In the genomic region with DNA sequence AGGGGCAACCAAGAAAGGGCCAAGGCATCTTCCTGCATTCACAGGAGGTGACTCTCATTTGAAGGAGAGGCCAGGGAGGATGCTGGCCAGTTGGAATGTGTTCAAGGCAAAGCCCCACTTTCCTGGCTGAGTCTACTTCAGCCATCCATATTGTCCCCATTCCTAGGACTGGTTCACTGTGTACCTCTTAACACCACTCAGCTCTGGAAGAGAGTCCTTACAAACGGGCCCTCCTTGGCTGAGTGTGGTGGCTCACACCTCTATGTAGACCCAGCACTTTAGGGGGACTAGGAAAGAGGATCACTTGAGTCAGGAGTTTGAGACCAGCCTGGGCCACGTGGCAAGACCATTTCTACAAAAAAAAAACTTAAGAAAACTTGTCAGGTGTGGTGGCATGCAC, we compare ENCODE assay signal across 21 cellular contexts. TPM values are rescaled to one million over a fixed set of nuclear protein-coding genes. Genes with fewer than 3 reads are reported as not detected.
DNase-seq lines count a peak whose midpoint lies in the region; ATAC-seq and TF ChIP-seq lines count a peak whose summit lies in the region.
"Had no signal": no experiment of that assay in that cellular context is flagged by ENCODE, and none has a peak within 500 bp of the region (broad histone marks: within the 10 kb centered on the region; RNA-seq: fewer than 3 reads in every experiment).

No MANE protein-coding gene starts in this region.

- TF ChIP-seq CTCF in CD8-positive, alpha-beta T cell (IDR thresholded peaks at IDR 0.05), result no peak
- TF ChIP-seq CTCF in left lung (IDR thresholded peaks at IDR 0.05), result no peak
- no peak for TF ChIP-seq CTCF in omental fat pad (IDR thresholded peaks at IDR 0.05)
- TF ChIP-seq CTCF in mammary epithelial cell (conservative IDR thresholded peaks at IDR 0.05 in 1 of 2, IDR thresholded peaks at IDR 0.05 in 1 of 2; ENCODE audit: extremely low read depth in 1 of 2, insufficient read depth in 1 of 2, low read depth in 1 of 2, low read length in 2 of 2), result no peak

- peaks cover 42% of the 10 kb centered on the region for H3K36me3 Mint-ChIP-seq in CD8-positive, alpha-beta T cell

- H3K4me1 Mint-ChIP-seq in CD8-positive, alpha-beta T cell (ENCODE audit: low read depth), result no peaks in the 10 kb centered on the region
- H3K4me1 Mint-ChIP-seq: CD14-positive monocyte had no signal

- no peak overlapping the region for H2BK120ac ChIP-seq in neuronal stem cell (ENCODE audit: low read depth, low read length)

- no peaks in the 10 kb centered on the region for H3K79me1 ChIP-seq in neuronal stem cell (ENCODE audit: low read depth, low read length)

- H2BK15ac ChIP-seq in neuronal stem cell (ENCODE audit: low read length), result no peak overlapping the region

- CTCF ChIA-PET in CD8-positive, alpha-beta T cell (lab: Charles Lee), result interaction anchor here (0.5 to 0.8 kb wide), 2 partner anchors 10 to 85 kb away, joined by 3 to 4 read pairs; no protein-coding TSS in a partner anchor
- CTCF ChIA-PET in mammary epithelial cell (lab: Charles Lee; ENCODE audit: low non-redundant PET), result no interaction called here

- peaks cover 8% of the 10 kb centered on the region for H3K36me3 ChIP-seq in CD8-positive, alpha-beta T cell (ENCODE audit: insufficient read depth, low read length)
- H3K36me3 ChIP-seq in left lung (peaks cover 0 to 42% of the 10 kb centered on the region in 2 donors), neuronal stem cell (replicated peaks in 1 of 2; ENCODE audit: control insufficient read depth in 2 of 2, insufficient read depth in 2 of 2, low read length in 2 of 2) (peaks cover 10 to 55% of the 10 kb centered on the region in 2 donors), mammary epithelial cell (ENCODE audit: insufficient read depth, low read length) (peaks cover 6% of the 10 kb centered on the region)

- no peak overlapping the region for H3K4me3 Mint-ChIP-seq in CD8-positive, alpha-beta T cell
- H3K4me3 Mint-ChIP-seq: CD14-positive monocyte; CD4-positive, alpha-beta T cell had no signal

- H2BK12ac ChIP-seq in neuronal stem cell (ENCODE audit: low read length), result peak overlapping the region; percentile 53

- no peaks in the 10 kb centered on the region for H3K27me3 Mint-ChIP-seq in CD8-positive, alpha-beta T cell (ENCODE audit: low read depth)
- H3K27me3 Mint-ChIP-seq: CD4-positive, alpha-beta T cell had no signal

- no peak overlapping the region for H3K18ac ChIP-seq in neuronal stem cell (ENCODE audit: low read length)

- H3K4me3 ChIP-seq in CD8-positive, alpha-beta T cell (ENCODE audit: low read depth, low read length), result no peak overlapping the region
- H3K4me3 ChIP-seq in left lung (no peak overlapping the region), neuronal stem cell (ENCODE audit: low read length in 2 of 2) (no peak overlapping the region), mammary epithelial cell (replicated peaks in 1 of 3; ENCODE audit: insufficient read depth in 1 of 3, low read depth in 2 of 3, low read length in 3 of 3) (no peak overlapping the region)
- H3K4me3 ChIP-seq: A549; BLaER1 treated with 17β-estradiol and CSF1 and Interleukin-3, amounts not matched to agents 10 nM and 100 nM had no signal

- H3K9ac ChIP-seq in neuronal stem cell (ENCODE audit: low read depth, low read length, poor library complexity) (no peak overlapping the region), mammary epithelial cell (ENCODE audit: insufficient read depth, low read length) (no peak overlapping the region)
- H3K9ac ChIP-seq: BLaER1 treated with 17β-estradiol and CSF1 and Interleukin-3, amounts not matched to agents 10 nM and 100 nM had no signal

- H3K27ac Mint-ChIP-seq in CD8-positive, alpha-beta T cell, result peak overlapping the region; percentile 52
- H3K27ac Mint-ChIP-seq: CD4-positive, alpha-beta T cell had no signal

- no peaks in the 10 kb centered on the region for H3K27me3 ChIP-seq in CD8-positive, alpha-beta T cell (ENCODE audit: insufficient read depth, low read length)
- H3K27me3 ChIP-seq in left lung, result no peaks in the 10 kb centered on the region
- H3K27me3 ChIP-seq in neuronal stem cell (ENCODE audit: control insufficient read depth in 3 of 3, insufficient read depth in 3 of 3, low read depth in 1 of 3, low read length in 3 of 3), result no peaks in the 10 kb centered on the region
- H3K27me3 ChIP-seq in mammary epithelial cell (ENCODE audit: insufficient read depth, low read length), result no peaks in the 10 kb centered on the region
- H3K27me3 ChIP-seq: BE2C; BLaER1 treated with 17β-estradiol and CSF1 and Interleukin-3, amounts not matched to agents 10 nM and 100 nM had no signal

- no peaks in the 10 kb centered on the region for H3K79me2 ChIP-seq in mammary epithelial cell (ENCODE audit: insufficient read depth, low read length)

- H4K20me1 ChIP-seq in mammary epithelial cell (ENCODE audit: insufficient read depth, low read length), result no peaks in the 10 kb centered on the region

- H4K8ac ChIP-seq in neuronal stem cell (ENCODE audit: low read depth, low read length), result no peak overlapping the region

- no TSS peak for BruUV-seq in mammary epithelial cell (replicated peaks; lab: Mats Ljungman, UMichigan)

- H3K27ac ChIP-seq in CD8-positive, alpha-beta T cell (ENCODE audit: low read depth, low read length), result no peak overlapping the region
- H3K27ac ChIP-seq in left lung, result no peak overlapping the region
- H3K27ac ChIP-seq in neuronal stem cell (replicated peaks; ENCODE audit: low read length), result no peak overlapping the region
- no peak overlapping the region for H3K27ac ChIP-seq in mammary epithelial cell (ENCODE audit: insufficient read depth, low read depth, low read length)
- H3K27ac ChIP-seq: A549; BLaER1 treated with 17β-estradiol and CSF1 and Interleukin-3, amounts not matched to agents 10 nM and 100 nM had no signal

- dilution Hi-C loops in mammary epithelial cell (cut with HindIII; ENCODE audit: low sequenced_read_pairs), result no loop called here

- intact Hi-C loops in CD8-positive, alpha-beta T cell (cut with DNase I, micrococcal nuclease), result no loop called here
- intact Hi-C loops in left lung (cut with DNase I) (no loop called here), mammary epithelial cell (cut with micrococcal nuclease) (loop anchor here (10.0 kb wide), 1 partner anchor 132 kb away; the partner anchor contains the start of gene MMP15)

- H3K9me3 ChIP-seq in CD8-positive, alpha-beta T cell (ENCODE audit: low read length), result no peaks in the 10 kb centered on the region
- H3K9me3 ChIP-seq in left lung (no peaks in the 10 kb centered on the region), neuronal stem cell (replicated peaks in 1 of 2; ENCODE audit: control insufficient read depth in 2 of 2, insufficient read depth in 1 of 2, low read depth in 1 of 2, low read length in 2 of 2) (no peaks in the 10 kb centered on the region), mammary epithelial cell (replicated peaks; ENCODE audit: insufficient read depth, low read length) (no peaks in the 10 kb centered on the region)
- H3K9me3 ChIP-seq: A549; BE2C; BLaER1 treated with 17β-estradiol and CSF1 and Interleukin-3, amounts not matched to agents 10 nM and 100 nM had no signal

- ATAC-seq in CD8-positive, alpha-beta T cell, result no peak
- ATAC-seq in left lung (peak; percentile 30), GM19452 (IDR thresholded peaks at IDR 0.05; ENCODE audit: unreplicated experiment) (no peak), omental fat pad (ENCODE audit: low FRiP score) (no peak)

- H2AK5ac ChIP-seq in neuronal stem cell (ENCODE audit: low read depth, low read length), result no peak overlapping the region

- H3K9me3 Mint-ChIP-seq in CD8-positive, alpha-beta T cell, result no peaks in the 10 kb centered on the region
- H3K9me3 Mint-ChIP-seq: CD14-positive monocyte; CD4-positive, alpha-beta T cell had no signal

- H4K91ac ChIP-seq in neuronal stem cell (ENCODE audit: low read depth, low read length, poor library complexity), result no peak overlapping the region

- POLR2A ChIA-PET in CD8-positive, alpha-beta T cell (lab: Charles Lee), result no interaction called here

- H2AFZ ChIP-seq in neuronal stem cell (ENCODE audit: low read length) (no peak overlapping the region), mammary epithelial cell (ENCODE audit: low read depth, low read length) (no peak overlapping the region)

- WGBS in neuronal stem cell (ENCODE audit: extremely low coverage in 2 of 2, insufficient read length in 2 of 2, insufficient replicate concordance in 1 of 2), 2 donors, result no CpG with 5 or more reads among the region's 2 CpGs
- 100% methylated on average over 2 of the region's 2 CpGs for WGBS in mammary epithelial cell (ENCODE audit: low coverage, missing lambda C conversion rate)

- no peak overlapping the region for H3K23ac ChIP-seq in neuronal stem cell (ENCODE audit: low read depth, low read length, poor library complexity)

- no peak overlapping the region for H2BK5ac ChIP-seq in neuronal stem cell (ENCODE audit: low read length)

- DNase-seq in CD8-positive, alpha-beta T cell, result no peak
- no peak for DNase-seq in left lung
- DNase-seq in neuronal stem cell (ENCODE audit: low spot score), result no peak
- DNase-seq in omental fat pad (ENCODE audit: low spot score), result no peak
- no peak for DNase-seq in mammary epithelial cell
- DNase-seq: 8988T; ACHN; AML-193; BE2C; Calu3; CD4-positive, alpha-beta T cell; COR-L47; DMS53; DMS79 treated with DMSO at 0.1 percent for 48 hours; GF-D8; GOT3; HCEC 1CT had no signal

- H3K4me2 ChIP-seq in neuronal stem cell (ENCODE audit: insufficient read depth, low read length, poor library complexity, severe bottlenecking), result no peak overlapping the region
- H3K4me2 ChIP-seq in mammary epithelial cell (ENCODE audit: insufficient read depth, low read depth, low read length), result no peak overlapping the region
- H3K4me2 ChIP-seq: A549; BLaER1 treated with 17β-estradiol and CSF1 and Interleukin-3, amounts not matched to agents 10 nM and 100 nM had no signal

- in situ Hi-C loops in mammary epithelial cell (cut with MboI; ENCODE audit: low sequenced_read_pairs in 2 of 2), result no loop called here

- H3K4me1 ChIP-seq in CD8-positive, alpha-beta T cell (ENCODE audit: insufficient read depth, low read length), result no peaks in the 10 kb centered on the region
- H3K4me1 ChIP-seq in left lung, result no peaks in the 10 kb centered on the region
- no peaks in the 10 kb centered on the region for H3K4me1 ChIP-seq in neuronal stem cell (ENCODE audit: control insufficient read depth in 2 of 2, insufficient read depth in 1 of 2, low read depth in 1 of 2, low read length in 2 of 2)
- H3K4me1 ChIP-seq in mammary epithelial cell (ENCODE audit: insufficient read depth, low read length), result no peaks in the 10 kb centered on the region
- H3K4me1 ChIP-seq: A549; BE2C; BLaER1 treated with 17β-estradiol and CSF1 and Interleukin-3, amounts not matched to agents 10 nM and 100 nM had no signal

- H3K14ac ChIP-seq in neuronal stem cell (ENCODE audit: low read length), result no peak overlapping the region

- no peak overlapping the region for H3K4ac ChIP-seq in neuronal stem cell (ENCODE audit: low read length)

RNA-seq across cellular contexts. Expression of gene CFAP20, which starts 28.1 kb away (rescaled TPM):
- 100 to 1,000 TPM; 102 to 104 TPM for total RNA-seq in CD8-positive, alpha-beta T cell
- total RNA-seq in left lung, result 10 to 100 TPM; 26.0 to 27.6 TPM
- 96.9 TPM for polyA plus RNA-seq in neuronal stem cell (2013, experiment 1 of 2)
- 98.2 TPM for polyA plus RNA-seq in neuronal stem cell (2013, experiment 2 of 2)
- total RNA-seq in omental fat pad, result 10 to 100 TPM; 28.5 to 39.2 (median 33.8) TPM
- total RNA-seq in mammary epithelial cell, result 10 to 100 TPM; 40.7 to 43.6 TPM
- 51.3 TPM for polyA plus RNA-seq in mammary epithelial cell
- 33.4 TPM for polyA minus RNA-seq in mammary epithelial cell

RNA-seq across cellular contexts. Expression of gene CSNK2A2, which starts 40.7 kb away (rescaled TPM):
- 10 to 100 TPM; 53.3 to 58.4 TPM for total RNA-seq in CD8-positive, alpha-beta T cell
- 10 to 100 TPM; 55.5 to 69.0 TPM for total RNA-seq in left lung
- 62.4 TPM for polyA plus RNA-seq in neuronal stem cell (2013, experiment 1 of 2)
- 63.2 TPM for polyA plus RNA-seq in neuronal stem cell (2013, experiment 2 of 2)
- 10 to 100 TPM; 34.4 to 48.8 (median 37.8) TPM for total RNA-seq in omental fat pad
- 10 to 100 TPM; 29.3 to 79.7 TPM for total RNA-seq in mammary epithelial cell
- polyA plus RNA-seq in mammary epithelial cell, result 41.3 TPM
- polyA minus RNA-seq in mammary epithelial cell, result 127 TPM
